Comparison of ENCODE assay signal across 1 cellular context in the genomic region with DNA sequence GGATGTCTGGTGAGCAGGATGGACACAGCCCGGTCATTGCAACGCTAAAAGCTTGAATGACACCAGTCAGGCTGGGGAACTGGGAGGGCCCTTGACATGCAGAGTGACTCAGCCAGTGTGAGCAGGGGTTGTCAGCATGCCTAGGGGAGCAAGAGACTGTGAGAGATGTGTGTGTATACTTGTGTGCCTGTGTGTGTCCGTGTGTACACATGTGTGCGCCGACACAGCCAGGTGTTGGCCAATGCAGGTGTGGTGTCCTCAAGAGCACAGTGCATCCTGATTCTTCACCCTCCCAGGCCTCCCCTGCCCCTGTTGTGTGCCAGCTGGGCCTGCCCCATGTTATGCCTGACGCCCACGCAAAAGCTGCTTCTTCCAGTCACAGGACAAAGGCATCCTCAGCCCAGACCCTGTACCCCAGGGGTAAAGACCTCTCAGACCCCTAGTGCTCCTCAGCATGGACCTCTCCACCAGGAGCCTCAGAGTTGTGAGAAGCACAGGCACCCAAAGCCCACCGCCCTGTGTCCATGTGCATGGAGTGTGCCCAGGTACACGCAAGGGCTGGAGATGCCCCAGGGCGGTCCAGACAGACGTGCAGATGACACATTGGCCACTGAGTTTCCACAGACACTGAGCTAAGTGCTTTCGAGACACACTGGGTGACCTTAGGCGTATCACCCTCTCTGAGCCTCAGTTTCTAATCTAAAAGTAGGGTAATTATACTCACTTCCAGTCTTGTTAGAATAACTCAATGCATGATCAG.
TF ChIP-seq lines count a peak whose summit lies in the region.

No MANE protein-coding gene starts in this region.

TF ChIP-seq in HepG2, 621 proteins besides CTCF, POLR2A, EP300 and RAD21 (continued from another document):
- TF ChIP-seq, protein P1, sequence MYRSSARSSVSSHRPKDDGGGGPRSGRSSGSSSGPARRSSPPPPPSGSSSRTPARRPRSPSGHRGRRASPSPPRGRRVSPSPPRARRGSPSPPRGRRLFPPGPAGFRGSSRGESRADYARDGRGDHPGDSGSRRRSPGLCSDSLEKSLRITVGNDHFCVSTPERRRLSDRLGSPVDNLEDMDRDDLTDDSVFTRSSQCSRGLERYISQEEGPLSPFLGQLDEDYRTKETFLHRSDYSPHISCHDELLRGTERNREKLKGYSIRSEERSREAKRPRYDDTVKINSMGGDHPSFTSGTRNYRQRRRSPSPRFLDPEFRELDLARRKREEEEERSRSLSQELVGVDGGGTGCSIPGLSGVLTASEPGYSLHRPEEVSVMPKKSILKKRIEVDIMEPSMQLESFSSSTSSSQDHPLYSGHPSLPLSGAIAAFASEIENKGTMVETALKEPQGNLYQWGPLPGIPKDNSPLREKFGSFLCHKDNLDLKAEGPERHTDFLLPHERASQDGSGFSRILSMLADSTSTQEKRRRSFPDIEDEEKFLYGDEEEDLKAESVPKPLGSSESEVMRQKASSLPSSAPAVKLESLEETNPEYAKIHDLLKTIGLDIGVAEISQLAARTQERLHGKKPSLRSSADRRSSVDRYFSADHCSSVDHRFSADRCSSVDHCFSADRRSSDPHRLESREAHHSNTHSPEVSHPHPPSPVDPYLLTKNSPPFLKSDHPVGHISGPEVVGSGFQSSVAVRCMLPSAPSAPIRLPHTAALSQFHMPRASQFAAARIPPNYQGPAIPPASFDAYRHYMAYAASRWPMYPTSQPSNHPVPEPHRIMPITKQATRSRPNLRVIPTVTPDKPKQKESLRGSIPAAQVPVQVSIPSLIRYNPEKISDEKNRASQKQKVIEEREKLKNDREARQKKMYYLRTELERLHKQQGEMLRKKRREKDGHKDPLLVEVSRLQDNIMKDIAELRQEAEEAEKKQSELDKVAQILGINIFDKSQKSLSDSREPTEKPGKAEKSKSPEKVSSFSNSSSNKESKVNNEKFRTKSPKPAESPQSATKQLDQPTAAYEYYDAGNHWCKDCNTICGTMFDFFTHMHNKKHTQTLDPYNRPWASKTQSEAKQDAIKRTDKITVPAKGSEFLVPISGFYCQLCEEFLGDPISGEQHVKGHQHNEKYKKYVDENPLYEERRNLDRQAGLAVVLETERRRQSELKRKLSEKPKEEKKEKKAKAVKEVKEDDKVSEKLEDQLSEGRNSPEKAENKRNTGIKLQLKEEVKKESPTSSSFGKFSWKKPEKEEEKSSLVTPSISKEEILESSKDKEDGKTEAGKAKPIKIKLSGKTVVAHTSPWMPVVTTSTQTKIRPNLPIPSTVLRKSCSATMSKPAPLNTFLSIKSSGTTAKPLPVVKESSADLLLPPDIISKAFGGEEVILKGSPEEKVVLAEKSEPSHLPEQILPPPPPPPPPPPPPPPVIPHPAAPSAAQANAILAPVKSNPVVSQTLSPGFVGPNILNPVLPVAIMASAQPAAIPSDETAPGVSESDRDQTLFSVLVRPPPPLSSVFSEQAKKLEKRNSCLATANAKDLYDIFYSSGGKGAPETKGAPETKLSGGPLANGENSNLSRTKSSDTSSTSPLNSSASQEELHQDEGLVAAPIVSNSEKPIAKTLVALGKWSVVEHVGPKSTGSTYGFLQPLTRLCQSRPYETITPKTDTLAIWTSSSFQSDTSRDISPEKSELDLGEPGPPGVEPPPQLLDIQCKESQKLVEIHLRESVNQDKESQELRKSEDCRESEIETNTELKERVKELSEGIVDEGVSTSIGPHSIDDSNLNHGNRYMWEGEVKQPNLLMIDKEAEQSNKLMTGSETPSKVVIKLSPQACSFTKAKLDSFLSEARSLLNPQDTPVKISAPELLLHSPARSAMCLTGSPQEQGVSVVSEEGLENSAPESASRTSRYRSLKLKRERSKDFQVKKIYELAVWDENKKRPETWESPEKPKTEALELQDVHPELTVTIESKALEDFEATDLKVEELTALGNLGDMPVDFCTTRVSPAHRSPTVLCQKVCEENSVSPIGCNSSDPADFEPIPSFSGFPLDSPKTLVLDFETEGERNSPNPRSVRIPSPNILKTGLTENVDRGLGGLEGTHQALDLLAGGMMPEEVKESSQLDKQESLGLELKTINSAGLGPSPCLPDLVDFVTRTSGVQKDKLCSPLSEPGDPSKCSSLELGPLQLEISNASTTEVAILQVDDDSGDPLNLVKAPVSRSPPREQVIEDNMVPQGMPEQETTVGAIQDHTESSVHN (CRISPR knock-in tag; IDR thresholded peaks at IDR 0.05) = no peak
